ENCODE assay signal across 8 cellular contexts in genomic region chr17:2213291-2213960, GRCh38.
A peak's percentile ranks its signal among the peaks of the same experiment; 100 is the strongest.
DNase-seq lines count a peak whose midpoint lies in the region; ATAC-seq and TF ChIP-seq lines count a peak whose summit lies in the region.

No MANE protein-coding gene starts in this region.

- H3K27me3 Mint-ChIP-seq in activated naive CD4-positive, alpha-beta T cell treated with anti-CD3 and anti-CD28 coated beads for 36 hours (ENCODE audit: low read depth) = no peaks in the 10 kb centered on the region
- no peaks in the 10 kb centered on the region for H3K27me3 Mint-ChIP-seq in dendritic cell treated with granulocyte-macrophage colony-stimulating factor and Interleukin-4, amounts not matched to agents 40 ng/mL and 50 ng/mL, for 4 days

- H3K4me3 Mint-ChIP-seq in activated naive CD4-positive, alpha-beta T cell treated with anti-CD3 and anti-CD28 coated beads for 36 hours = peak overlapping the region; percentile 78
- H3K4me3 Mint-ChIP-seq in dendritic cell treated with granulocyte-macrophage colony-stimulating factor and Interleukin-4, amounts not matched to agents 40 ng/mL and 50 ng/mL, for 4 days = peak overlapping the region; percentile 54

- CTCF ChIA-PET in activated naive CD4-positive, alpha-beta T cell treated with anti-CD3 and anti-CD28 coated beads for 36 hours (lab: Charles Lee) = interaction anchor here (0.6 to 4.5 kb wide), 5 partner anchors 32 to 160 kb away, joined by 3 to 23 read pairs (median 3); partner anchors contain the start of gene TSR1

- no peak for TF ChIP-seq CTCF in upper lobe of right lung (IDR thresholded peaks at IDR 0.05)

- H3K9me3 ChIP-seq in muscle layer of duodenum (ENCODE audit: control insufficient read depth in 1 of 2, low read length in 2 of 2) = no peaks in the 10 kb centered on the region
- H3K9me3 ChIP-seq in upper lobe of right lung = no peaks in the 10 kb centered on the region

- peak overlapping the region; percentile 94 for H3K27ac Mint-ChIP-seq in activated naive CD4-positive, alpha-beta T cell treated with anti-CD3 and anti-CD28 coated beads for 36 hours
- H3K27ac Mint-ChIP-seq in dendritic cell treated with granulocyte-macrophage colony-stimulating factor and Interleukin-4, amounts not matched to agents 40 ng/mL and 50 ng/mL, for 4 days = peak overlapping the region; percentile 92

- H3K36me3 ChIP-seq in muscle layer of duodenum (ENCODE audit: control insufficient read depth in 1 of 2, insufficient read depth in 2 of 2, low read length in 2 of 2) (peaks cover 0 to 20% of the 10 kb centered on the region in 2 donors), upper lobe of right lung (no peaks in the 10 kb centered on the region)

- H3K9me3 Mint-ChIP-seq in activated naive CD4-positive, alpha-beta T cell treated with anti-CD3 and anti-CD28 coated beads for 36 hours = no peaks in the 10 kb centered on the region
- H3K9me3 Mint-ChIP-seq in dendritic cell treated with granulocyte-macrophage colony-stimulating factor and Interleukin-4, amounts not matched to agents 40 ng/mL and 50 ng/mL, for 4 days = no peaks in the 10 kb centered on the region

- intact Hi-C loops in activated naive CD4-positive, alpha-beta T cell treated with anti-CD3 and anti-CD28 coated beads for 36 hours (cut with micrococcal nuclease) = no loop called here
- intact Hi-C loops in dendritic cell treated with granulocyte-macrophage colony-stimulating factor and Interleukin-4, amounts not matched to agents 40 ng/mL and 50 ng/mL, for 4 days (cut with micrococcal nuclease) = no loop called here
- intact Hi-C loops in upper lobe of right lung (cut with DNase I) = no loop called here

- H3K27ac ChIP-seq in muscle layer of duodenum (ENCODE audit: low read length) = peak overlapping the region; percentile 96
- peak overlapping the region; percentile 83 for H3K27ac ChIP-seq in upper lobe of right lung

- no peak for DNase-seq in activated naive CD4-positive, alpha-beta T cell treated with anti-CD3 and anti-CD28 coated beads for 36 hours
- no peak for DNase-seq in activated naive CD4-positive, alpha-beta T cell treated with anti-CD3 and anti-CD28 coated beads, Interleukin-2, amount 50 U/mL, for 16 hours
- DNase-seq in upper lobe of right lung (no peak), NCI-H187 (lab: John Stamatoyannopoulos, UW) (no peak), Kasumi-1 (lab: John Stamatoyannopoulos, UW) (no peak)

- ATAC-seq in upper lobe of right lung (no peak), HG02840 (IDR thresholded peaks at IDR 0.05; ENCODE audit: low FRiP score, unreplicated experiment) (no peak)

- peaks cover 16 to 32% of the 10 kb centered on the region in 2 donors for H3K4me1 ChIP-seq in muscle layer of duodenum (ENCODE audit: control insufficient read depth in 1 of 2, insufficient read depth in 2 of 2, low read length in 2 of 2)
- H3K4me1 ChIP-seq in upper lobe of right lung = peaks cover 44% of the 10 kb centered on the region

- H3K4me3 ChIP-seq in muscle layer of duodenum (ENCODE audit: low read depth in 1 of 2, low read length in 2 of 2) = peak overlapping the region in 1 of 2 donors; percentile 30
- no peak overlapping the region for H3K4me3 ChIP-seq in upper lobe of right lung

- H3K27me3 ChIP-seq in muscle layer of duodenum (ENCODE audit: low read depth, low read length) (no peaks in the 10 kb centered on the region), upper lobe of right lung (no peaks in the 10 kb centered on the region)

- H3K36me3 Mint-ChIP-seq in activated naive CD4-positive, alpha-beta T cell treated with anti-CD3 and anti-CD28 coated beads for 36 hours (ENCODE audit: low read depth) = peaks cover 5% of the 10 kb centered on the region
- peaks cover 29% of the 10 kb centered on the region for H3K36me3 Mint-ChIP-seq in dendritic cell treated with granulocyte-macrophage colony-stimulating factor and Interleukin-4, amounts not matched to agents 40 ng/mL and 50 ng/mL, for 4 days (ENCODE audit: low read depth)

- H3K4me1 Mint-ChIP-seq in activated naive CD4-positive, alpha-beta T cell treated with anti-CD3 and anti-CD28 coated beads for 36 hours (ENCODE audit: low read depth) = peaks cover 52% of the 10 kb centered on the region
- peaks cover 43% of the 10 kb centered on the region for H3K4me1 Mint-ChIP-seq in dendritic cell treated with granulocyte-macrophage colony-stimulating factor and Interleukin-4, amounts not matched to agents 40 ng/mL and 50 ng/mL, for 4 days (ENCODE audit: low read depth)
